12 cellular contexts compared by ENCODE assay signal in genomic region chr1:115296981-115297380, GRCh38. TPM values are rescaled to one million over a fixed set of nuclear protein-coding genes. Genes with fewer than 3 reads are reported as not detected.
DNase-seq lines count a peak whose midpoint lies in the region; ATAC-seq, FAIRE-seq and TF ChIP-seq lines count a peak whose summit lies in the region.
"Had no signal": no experiment of that assay in that cellular context is flagged by ENCODE, and none has a peak within 500 bp of the region (broad histone marks: within the 10 kb centered on the region; RNA-seq: fewer than 3 reads in every experiment).

No MANE protein-coding gene starts in this region.

- peak overlapping the region; percentile 36 for H3K4me2 ChIP-seq in astrocyte (ENCODE audit: low read length)

- no peak overlapping the region for H2AFZ ChIP-seq in astrocyte (ENCODE audit: low read depth, low read length)

- TF ChIP-seq CTCF in astrocyte (IDR thresholded peaks at IDR 0.05; ENCODE audit: insufficient read depth, low read depth, low read length) (no peak), CD14-positive monocyte (IDR thresholded peaks at IDR 0.05) (no peak), heart right ventricle (IDR thresholded peaks at IDR 0.05) (no peak)

- H3K27ac ChIP-seq in astrocyte (ENCODE audit: low read depth, low read length) = no peak overlapping the region
- no peak overlapping the region for H3K27ac ChIP-seq in heart right ventricle

- H4K20me1 ChIP-seq in astrocyte (ENCODE audit: insufficient read depth, low read length) = no peaks in the 10 kb centered on the region

- H3K9me3 Mint-ChIP-seq in astrocyte (ENCODE audit: unreplicated experiment) (no peaks in the 10 kb centered on the region), CD14-positive monocyte (peaks cover 0 to 5% (median 0%) of the 10 kb centered on the region in 7 donors)
- H3K9me3 Mint-ChIP-seq: CD8-positive, alpha-beta T cell had no signal

- no peaks in the 10 kb centered on the region for H3K36me3 ChIP-seq in astrocyte (ENCODE audit: insufficient read depth, low read length)
- no peaks in the 10 kb centered on the region for H3K36me3 ChIP-seq in heart right ventricle

- H3K4me1 Mint-ChIP-seq in astrocyte (ENCODE audit: low read depth, unreplicated experiment) = peaks cover 65% of the 10 kb centered on the region
- no peaks in the 10 kb centered on the region for H3K4me1 Mint-ChIP-seq in CD14-positive monocyte

- peaks cover 45% of the 10 kb centered on the region for H3K4me1 ChIP-seq in astrocyte (ENCODE audit: insufficient read depth, low read length)
- H3K4me1 ChIP-seq in heart right ventricle = peaks cover 0 to 48% (median 19%) of the 10 kb centered on the region in 9 donors

- H3K4me3 ChIP-seq in astrocyte (ENCODE audit: insufficient read depth, low read depth, low read length) (no peak overlapping the region), heart right ventricle (no peak overlapping the region)

- H3K4me3 Mint-ChIP-seq in astrocyte (ENCODE audit: unreplicated experiment) (no peak overlapping the region), CD14-positive monocyte (no peak overlapping the region)
- H3K4me3 Mint-ChIP-seq: CD8-positive, alpha-beta T cell; mesothelial cell of epicardium had no signal

- H3K27me3 ChIP-seq in astrocyte (ENCODE audit: insufficient read depth, low read length) = no peaks in the 10 kb centered on the region
- H3K27me3 ChIP-seq in heart right ventricle = no peaks in the 10 kb centered on the region

- no peaks in the 10 kb centered on the region for H3K79me2 ChIP-seq in astrocyte (ENCODE audit: insufficient read depth, low read length)

- H3K9me3 ChIP-seq in astrocyte (ENCODE audit: insufficient read depth, low read depth, low read length) (no peaks in the 10 kb centered on the region), heart right ventricle (no peaks in the 10 kb centered on the region)

- peak; percentile 94 for ATAC-seq in GM18511 (IDR thresholded peaks at IDR 0.05; ENCODE audit: unreplicated experiment)
- ATAC-seq in GM21423 (IDR thresholded peaks at IDR 0.05; ENCODE audit: unreplicated experiment) = peak; percentile 74
- peak; percentile 72 for ATAC-seq in HG03066 (IDR thresholded peaks at IDR 0.05; ENCODE audit: low read depth, unreplicated experiment)
- no peak for ATAC-seq in heart right ventricle
- ATAC-seq: CD8-positive, alpha-beta T cell had no signal

- H3K9ac ChIP-seq in astrocyte (ENCODE audit: low read length) = no peak overlapping the region

- peak; percentile 92 for DNase-seq in astrocyte (ENCODE audit: low read depth)
- no peak for DNase-seq in stimulated activated CD4-positive, alpha-beta T cell treated with anti-CD3 and anti-CD28 coated beads, Interleukin-12 subunit alpha, Interleukin-12 subunit beta, amount 100 ng/mL, for 4 hours
- no peak for DNase-seq in CD14-positive monocyte (ENCODE audit: low spot score)
- DNase-seq in heart right ventricle = no peak
- DNase-seq in COLO829 (ENCODE audit: low spot score) = no peak
- DNase-seq: CD8-positive, alpha-beta T cell; head of caudate nucleus had no signal

- peak; percentile 47 for FAIRE-seq in astrocyte (lab: Jason Lieb, UNC)
- FAIRE-seq: colon had no signal

- intact Hi-C loops in CD14-positive monocyte (cut with micrococcal nuclease) = no loop called here
- intact Hi-C loops in heart right ventricle (cut with DNase I) = no loop called here

- peaks cover 5% of the 10 kb centered on the region for H3K36me3 Mint-ChIP-seq in astrocyte (ENCODE audit: low read depth, unreplicated experiment)
- no peaks in the 10 kb centered on the region for H3K36me3 Mint-ChIP-seq in CD14-positive monocyte
- H3K36me3 Mint-ChIP-seq: CD8-positive, alpha-beta T cell had no signal

- H3K27me3 Mint-ChIP-seq in astrocyte (ENCODE audit: low read depth, unreplicated experiment) (no peaks in the 10 kb centered on the region), CD14-positive monocyte (ENCODE audit: low read depth in 3 of 3) (peaks cover 0 to 3% (median 0%) of the 10 kb centered on the region in 3 donors)

- peak overlapping the region; percentile 23 for H3K27ac Mint-ChIP-seq in astrocyte (ENCODE audit: unreplicated experiment)
- no peak overlapping the region for H3K27ac Mint-ChIP-seq in CD14-positive monocyte
- H3K27ac Mint-ChIP-seq: CD8-positive, alpha-beta T cell; mesothelial cell of epicardium had no signal

- WGBS in heart right ventricle, 2 donors = 87% methylated on average over 2 of the region's 2 CpGs

RNA-seq across cellular contexts. Expression of gene NGF, which starts 41.1 kb away (rescaled TPM):
- total RNA-seq in astrocyte (12.5 and 12.9 TPM in 2 replicates), heart right ventricle (1 to 10 TPM; 1.8 to 5.3 (median 2.9) TPM)
- polyA plus RNA-seq in CD14-positive monocyte (not detected), heart right ventricle (10 to 100 TPM in 1 of 2 donors, 1 to 10 TPM in 1; 5.9 to 21.6 TPM)
- total RNA-seq: CD8-positive, alpha-beta T cell had no signal

Comparison
In these comparisons a context has a peak if more than half of its experiments do, and no peak if none do; other contexts are left out.
1. ATAC-seq: peak in GM18511 (single experiment), GM21423 (single experiment) and HG03066 (single experiment); none in heart right ventricle (0 of 8).